In the genomic region with DNA sequence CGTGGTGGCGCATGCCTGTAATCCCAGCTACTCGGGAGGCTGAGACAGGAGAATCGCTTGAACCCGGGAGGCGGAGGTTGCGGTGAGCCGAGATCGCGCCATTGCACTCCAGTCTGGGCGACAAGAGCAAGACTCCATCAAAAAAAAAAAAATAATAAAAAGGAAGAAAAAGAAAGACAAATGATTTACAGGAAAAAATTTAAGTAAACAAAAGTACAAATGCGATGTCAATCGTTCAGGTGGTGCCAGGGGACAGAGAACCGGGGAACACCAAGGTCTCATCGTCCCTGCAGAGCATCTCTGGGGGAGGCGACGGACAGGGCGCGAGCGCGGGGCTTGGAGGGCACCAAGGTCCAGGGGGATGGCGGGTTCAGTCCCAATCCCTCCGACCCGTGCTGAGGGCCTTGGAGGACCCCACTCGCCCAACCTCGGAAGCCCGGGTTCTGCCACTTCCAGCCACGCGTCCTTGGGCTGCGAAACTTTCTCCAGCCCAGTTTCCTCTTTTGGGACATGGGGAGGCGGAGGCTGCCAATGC, we compare ENCODE assay signal across 7 cellular contexts. TPM values are rescaled to one million over a fixed set of nuclear protein-coding genes. Genes with fewer than 3 reads are reported as not detected.
A peak's percentile ranks its signal among the peaks of the same experiment; 100 is the strongest.
DNase-seq lines count a peak whose midpoint lies in the region; ATAC-seq and TF ChIP-seq lines count a peak whose summit lies in the region.

No MANE protein-coding gene starts in this region.

- H3K9me1 ChIP-seq in IMR-90 (ENCODE audit: insufficient read depth, low read length), result peaks cover 19% of the 10 kb centered on the region

- no peak overlapping the region for H2BK15ac ChIP-seq in IMR-90 (ENCODE audit: low read depth, low read length)

- TF ChIP-seq CTCF in IMR-90 (conservative IDR thresholded peaks at IDR 0.05; ENCODE audit: low read depth, low read length) (no peak), cardiac fibroblast (IDR thresholded peaks at IDR 0.05; ENCODE audit: low read depth, low read length) (no peak)

- no peak overlapping the region for H4K5ac ChIP-seq in IMR-90 (ENCODE audit: low read depth, low read length)

- TF ChIP-seq RAD21 in IMR-90 (IDR thresholded peaks at IDR 0.05; ENCODE audit: low read length), result no peak

- H3K27ac ChIP-seq in IMR-90 (ENCODE audit: insufficient read depth, low read length), result peak overlapping the region; percentile 42; the same call in 1 of the 2 replicates
- H3K27ac ChIP-seq in mesodermal cell (ENCODE audit: low read depth, low read length, severe bottlenecking), result peak overlapping the region; percentile 57
- no peak overlapping the region for H3K27ac ChIP-seq in aorta (ENCODE audit: low read depth in 1 of 2, low read length in 2 of 2)

- H2BK120ac ChIP-seq in IMR-90 (ENCODE audit: low read depth, low read length), result 0 out of 2 replicates have a peak overlapping the region, but pooled peaks have one; percentile 20

- H3K18ac ChIP-seq in IMR-90 (ENCODE audit: low read depth, low read length), result no peak overlapping the region

- ATAC-seq in GM19395 (IDR thresholded peaks at IDR 0.05; ENCODE audit: unreplicated experiment) (peak; percentile 2), IMR-90 (ENCODE audit: low read depth) (no peak; the same call in none of the 2 replicates), aorta (ENCODE audit: low FRiP score) (peak; percentile 17)

- H3K4me1 ChIP-seq in IMR-90 (ENCODE audit: control insufficient read depth, insufficient read depth, low read length) (peaks cover 11% of the 10 kb centered on the region), mesodermal cell (ENCODE audit: control insufficient read depth, insufficient read depth, low read length, poor library complexity, severe bottlenecking) (peaks cover 15% of the 10 kb centered on the region), aorta (ENCODE audit: control insufficient read depth in 1 of 2, insufficient read depth in 2 of 2, low read length in 2 of 2) (peaks cover 3 to 6% of the 10 kb centered on the region in 2 donors)

- peak overlapping the region; percentile 71 for H3K4me2 ChIP-seq in IMR-90 (ENCODE audit: low read depth, low read length)

- POLR2A ChIA-PET in IMR-90 (lab: Charles Lee; ENCODE audit: unreplicated experiment), result no interaction called here

- H2BK20ac ChIP-seq in IMR-90 (ENCODE audit: low read depth, low read length), result no peak overlapping the region

- H3K9me3 ChIP-seq in IMR-90 (ENCODE audit: control insufficient read depth, insufficient read depth, low read length) (no peaks in the 10 kb centered on the region), mesodermal cell (ENCODE audit: control insufficient read depth, low read length) (no peaks in the 10 kb centered on the region), aorta (ENCODE audit: control insufficient read depth, low read length) (no peaks in the 10 kb centered on the region)

- H2AFZ ChIP-seq in IMR-90 (replicated peaks; ENCODE audit: low read length, poor library complexity), result peak overlapping the region; percentile 96

- 12% methylated on average over 3 of the region's 31 CpGs; no CpG with 5 or more reads in 1 of the 2 experiments for WGBS in IMR-90 (ENCODE audit: extremely low coverage in 2 of 2, insufficient read length in 1 of 2), 2 experiments
- 5 to 8% methylated on average over 10 to 19 of the region's 31 CpGs for WGBS in mesodermal cell (ENCODE audit: insufficient coverage in 2 of 2), 2 experiments
- WGBS in aorta, 2 donors, result 18 to 24% methylated on average over 29 to 31 of the region's 31 CpGs

- TF ChIP-seq POLR2A in IMR-90 (IDR thresholded peaks at IDR 0.05; ENCODE audit: low read depth, low read length), result no peak

- H2AK5ac ChIP-seq in IMR-90 (ENCODE audit: low read depth, low read length), result peak overlapping the region; percentile 18; the same call in 1 of the 2 replicates

- H3K36me3 ChIP-seq in IMR-90 (ENCODE audit: control insufficient read depth, insufficient read depth, low read length), result peaks cover 24% of the 10 kb centered on the region
- H3K36me3 ChIP-seq in mesodermal cell (ENCODE audit: control insufficient read depth, insufficient read depth, low read length), result peaks cover 34% of the 10 kb centered on the region
- H3K36me3 ChIP-seq in aorta (ENCODE audit: control insufficient read depth in 1 of 2, insufficient read depth in 2 of 2, low read length in 1 of 2), result peaks cover 0 to 6% of the 10 kb centered on the region in 2 donors

- peak overlapping the region; percentile 91 for H3K14ac ChIP-seq in IMR-90 (replicated peaks; ENCODE audit: low read depth, low read length)

- H4K8ac ChIP-seq in IMR-90 (ENCODE audit: low read depth in 2 of 2, low read length in 2 of 2), result peak overlapping the region; percentile 54 to 78; a peak in 2 of 4 replicates

- peak overlapping the region; percentile 45; the same call in 1 of the 2 replicates for H3K56ac ChIP-seq in IMR-90 (ENCODE audit: extremely low read depth, insufficient read depth, low read length)

- DNase-seq in IMR-90 (no peak), cardiac fibroblast (ENCODE audit: low read depth in 2 of 2) (no peak), aorta (no peak), GM03348 (ENCODE audit: low spot score) (no peak), dermis blood vessel endothelial cell (no peak)

- H4K20me1 ChIP-seq in IMR-90 (ENCODE audit: insufficient read depth, low read length), result peaks cover 35% of the 10 kb centered on the region

- dilution Hi-C loops in IMR-90 (cut with HindIII; ENCODE audit: low sequenced_read_pairs, unreplicated experiment), result no loop called here

- H3K4ac ChIP-seq in IMR-90 (ENCODE audit: low read depth, low read length), result peak overlapping the region; percentile 77

- H3K27me3 ChIP-seq in IMR-90 (ENCODE audit: control insufficient read depth, insufficient read depth, low read length), result no peaks in the 10 kb centered on the region
- H3K27me3 ChIP-seq in aorta (ENCODE audit: control insufficient read depth in 1 of 2, insufficient read depth in 2 of 2, low read length in 1 of 2), result peaks cover 0 to 1% of the 10 kb centered on the region in 2 donors

- H3K79me1 ChIP-seq in IMR-90 (ENCODE audit: low read depth in 1 of 2, low read length in 2 of 2), result peaks cover 3 to 38% of the 10 kb centered on the region in 2 experiments; a peak in 3 of 4 replicates

- H2AK9ac ChIP-seq in IMR-90 (replicated peaks; ENCODE audit: low read depth, low read length, poor library complexity), result peak overlapping the region; percentile 47

- H2BK5ac ChIP-seq in IMR-90 (ENCODE audit: low read depth, low read length, poor library complexity, severe bottlenecking), result no peak overlapping the region

- peak overlapping the region; percentile 84 for H3K23ac ChIP-seq in IMR-90 (ENCODE audit: low read depth, low read length)

- intact Hi-C loops in IMR-90 (cut with micrococcal nuclease), result loop anchor here (1.0 kb wide), 1 partner anchor 29 kb away; the partner anchor contains the start of gene PHYKPL
- intact Hi-C loops in aorta (cut with DNase I), result no loop called here

- H3K4me3 ChIP-seq in IMR-90 (ENCODE audit: insufficient read depth, low read depth, low read length) (peak overlapping the region; percentile 61), cardiac fibroblast (replicated peaks in 1 of 2; ENCODE audit: low read depth in 2 of 2, low read length in 2 of 2) (peak overlapping the region; percentile 72 to 73), mesodermal cell (ENCODE audit: extremely low read depth, insufficient read depth, low read length, poor library complexity, severe bottlenecking) (peak overlapping the region; percentile 90), aorta (ENCODE audit: low read length in 2 of 2) (peak overlapping the region; percentile 1 to 51)

- BruUV-seq in IMR-90 (replicated peaks; lab: Mats Ljungman, UMichigan), result no TSS peak

- CTCF ChIA-PET in IMR-90 (lab: Yijun Ruan, JAX), result interaction anchor here (1.3 kb wide), 1 partner anchor 128 kb away, joined by 5 read pairs; no protein-coding TSS in a partner anchor

- in situ Hi-C loops in IMR-90 (cut with MboI; ENCODE audit: low sequenced_read_pairs), result no loop called here

- peak overlapping the region; percentile 77 for H3K9ac ChIP-seq in IMR-90 (ENCODE audit: low read depth, low read length)

- peak overlapping the region; percentile 58; the same call in 1 of the 2 replicates for H4K91ac ChIP-seq in IMR-90 (ENCODE audit: insufficient read depth, low read depth, low read length)

TF ChIP-seq in IMR-90, 13 proteins besides CTCF, POLR2A, EP300 and RAD21 (continues in another document):
- TF ChIP-seq BHLHE40 (IDR thresholded peaks at IDR 0.05; ENCODE audit: low read depth, low read length) (no peak), MXI1 (IDR thresholded peaks at IDR 0.05; ENCODE audit: borderline replicate concordance, low read depth, low read length) (no peak)

RNA-seq across cellular contexts. Expression of gene HNRNPAB, which starts 0.6 kb away (rescaled TPM):
- 32.1 and 54.4 TPM in 2 replicates for total RNA-seq in IMR-90 (2012; rRNA removed)
- polyA plus RNA-seq in IMR-90 (2012; rRNA removed), result 122 and 128 TPM in 2 replicates
- 87.4 and 104 TPM in 2 replicates for polyA plus RNA-seq in IMR-90 (2012; cell fraction: cytosol; rRNA removed)
- polyA plus RNA-seq in IMR-90 (2012; cell fraction: nucleus; rRNA removed; ENCODE audit: low replicate concordance), result 69.1 and 95.9 TPM in 2 replicates
- 177 TPM for polyA plus RNA-seq in mesodermal cell (2013, experiment 1 of 2)
- polyA plus RNA-seq in mesodermal cell (2013, experiment 2 of 2), result 160 TPM
- 100 to 1,000 TPM in 1 of 2 donors, 10 to 100 TPM in 1; 84.9 to 112 TPM for total RNA-seq in aorta
- 10 to 100 TPM; 62.5 to 80.5 TPM for polyA plus RNA-seq in aorta
- 55.0 and 64.6 TPM in 2 replicates for total RNA-seq in dermis blood vessel endothelial cell

RNA-seq across cellular contexts. Expression of gene GMCL2, which starts 16.6 kb away (rescaled TPM):
- total RNA-seq in IMR-90 (2012; rRNA removed) (not detected in 2 replicates), aorta (not detected), dermis blood vessel endothelial cell (not detected in 2 replicates)
- polyA plus RNA-seq in IMR-90 (2012; rRNA removed) (not detected in 2 replicates), aorta (not detected)
- polyA plus RNA-seq in IMR-90 (2012; cell fraction: cytosol; rRNA removed), result not detected in 2 replicates
- polyA plus RNA-seq in IMR-90 (2012; cell fraction: nucleus; rRNA removed; ENCODE audit: low replicate concordance), result not detected in 2 replicates
- polyA plus RNA-seq in mesodermal cell (2013, experiment 1 of 2), result not detected
- polyA plus RNA-seq in mesodermal cell (2013, experiment 2 of 2), result not detected

RNA-seq across cellular contexts. Expression of gene PHYKPL, which starts 28.9 kb away (rescaled TPM):
- 8.6 and 10.0 TPM in 2 replicates for total RNA-seq in IMR-90 (2012; rRNA removed)
- 24.5 and 25.5 TPM in 2 replicates for polyA plus RNA-seq in IMR-90 (2012; rRNA removed)
- 11.2 and 15.3 TPM in 2 replicates for polyA plus RNA-seq in IMR-90 (2012; cell fraction: cytosol; rRNA removed)
- 124 and 147 TPM in 2 replicates for polyA plus RNA-seq in IMR-90 (2012; cell fraction: nucleus; rRNA removed; ENCODE audit: low replicate concordance)
- polyA plus RNA-seq in mesodermal cell (2013, experiment 1 of 2), result 38.6 TPM
- 35.5 TPM for polyA plus RNA-seq in mesodermal cell (2013, experiment 2 of 2)
- 100 to 1,000 TPM in 1 of 2 donors, 10 to 100 TPM in 1; 88.3 to 164 TPM for total RNA-seq in aorta
- polyA plus RNA-seq in aorta, result 10 to 100 TPM; 16.9 to 72.0 TPM
- total RNA-seq in dermis blood vessel endothelial cell, result 42.9 and 44.2 TPM in 2 replicates

RNA-seq across cellular contexts. Expression of gene NHP2, which starts 50.1 kb away (rescaled TPM):
- total RNA-seq in IMR-90 (2012; rRNA removed) (278 and 302 TPM in 2 replicates), aorta (10 to 100 TPM; 55.7 to 70.6 TPM), dermis blood vessel endothelial cell (148 and 175 TPM in 2 replicates)
- polyA plus RNA-seq in IMR-90 (2012; rRNA removed) (180 and 207 TPM in 2 replicates), aorta (100 to 1,000 TPM in 1 of 2 donors, 10 to 100 TPM in 1; 96.2 to 130 TPM)
- 281 and 300 TPM in 2 replicates for polyA plus RNA-seq in IMR-90 (2012; cell fraction: cytosol; rRNA removed)
- polyA plus RNA-seq in IMR-90 (2012; cell fraction: nucleus; rRNA removed; ENCODE audit: low replicate concordance), result 73.8 and 99.0 TPM in 2 replicates
- 167 TPM for polyA plus RNA-seq in mesodermal cell (2013, experiment 1 of 2)
- polyA plus RNA-seq in mesodermal cell (2013, experiment 2 of 2), result 149 TPM

Comparison
In these comparisons a context has a peak if more than half of its experiments do, and no peak if none do; other contexts are left out.
1. H3K27ac ChIP-seq: peak in IMR-90 (single experiment) and mesodermal cell (single experiment); none in aorta (0 of 2).
2. H3K4me3 ChIP-seq: peak in every context shown above with its lines; median percentile 90 in mesodermal cell; 72 in cardiac fibroblast; 61 in IMR-90; 26 in aorta.